ENCODE assay signal across 8 cellular contexts in the genomic region with DNA sequence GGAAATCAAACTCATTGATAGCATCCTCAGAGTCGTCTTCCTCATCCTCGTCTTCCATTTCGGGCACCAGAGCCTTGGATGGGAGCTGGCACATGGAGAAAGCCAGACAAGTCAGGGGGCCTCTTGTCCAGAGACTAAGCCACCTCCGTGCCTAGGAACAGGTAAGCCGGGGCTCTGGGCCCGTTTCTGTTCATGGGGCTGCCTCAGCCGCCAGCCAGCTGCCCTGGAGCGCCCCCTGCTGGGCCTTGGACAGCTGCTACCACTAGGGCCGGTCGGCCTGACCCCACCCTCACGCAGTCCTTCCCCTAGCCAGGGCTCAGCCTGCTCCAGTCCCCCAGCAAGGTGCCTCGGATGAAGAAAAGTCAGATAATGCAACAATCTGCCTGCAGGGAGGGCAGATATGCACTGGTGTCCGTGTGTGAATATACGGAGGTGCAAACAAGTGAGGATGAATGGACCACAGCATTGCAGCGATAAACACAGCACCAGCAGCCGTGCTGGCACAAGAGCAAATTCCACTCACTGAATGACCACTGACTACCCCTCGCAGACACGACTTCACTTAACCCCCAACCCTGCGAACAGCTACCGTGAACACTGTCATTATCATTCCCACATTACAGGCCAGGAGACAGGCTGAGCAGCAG. TPM values are rescaled to one million over a fixed set of nuclear protein-coding genes. Genes with fewer than 3 reads are reported as not detected.
DNase-seq lines count a peak whose midpoint lies in the region; ATAC-seq and TF ChIP-seq lines count a peak whose summit lies in the region.

No MANE protein-coding gene starts in this region.

- POLR2A ChIA-PET in SK-N-SH (lab: Yijun Ruan, JAX), result interaction anchor here (0.6 to 1.4 kb wide), 3 partner anchors 15 to 54 kb away, joined by 3 to 5 read pairs (median 3); no protein-coding TSS in a partner anchor

- peaks cover 12% of the 10 kb centered on the region for H3F3A ChIP-seq in SK-N-SH (replicated peaks; ENCODE audit: insufficient read depth)

- H3K27ac ChIP-seq in SK-N-SH (ENCODE audit: low read depth in 2 of 2, low read length in 1 of 2), result no peak overlapping the region; a peak in 1 of 4 replicates
- peak overlapping the region; percentile 27 to 51 (median 40) for H3K27ac ChIP-seq in sigmoid colon

- H3K9me3 ChIP-seq in SK-N-SH, result no peaks in the 10 kb centered on the region
- H3K9me3 ChIP-seq in sigmoid colon, result no peaks in the 10 kb centered on the region

- ATAC-seq in activated naive CD4-positive, alpha-beta T cell treated with anti-CD3 and anti-CD28 coated beads, Interleukin-2, amount 50 U/mL, for 72 hours, result peak; percentile 83 to 87
- no peak for ATAC-seq in HG02885 (IDR thresholded peaks at IDR 0.05; ENCODE audit: poor library complexity, unreplicated experiment)

- DNase-seq in AG20443 (ENCODE audit: low spot score) (peak; percentile 91), HCEC 1CT (peak; percentile 39), SK-N-SH (peak; percentile 95), cardiac septum (ENCODE audit: low spot score) (peak; percentile 92), sigmoid colon (peak; percentile 87), NCI-H1048 (lab: John Stamatoyannopoulos, UW) (no peak)
- DNase-seq in activated naive CD4-positive, alpha-beta T cell treated with anti-CD3 and anti-CD28 coated beads, Interleukin-2, amount 50 U/mL, for 72 hours (ENCODE audit: low spot score in 2 of 2), result peak; percentile 73 to 90

- H3K36me3 ChIP-seq in SK-N-SH (replicated peaks in 1 of 2; ENCODE audit: control insufficient read depth in 1 of 2, insufficient read depth in 2 of 2, low read length in 1 of 2) (peaks cover 23 to 86% of the 10 kb centered on the region in 2 experiments), sigmoid colon (peaks cover 59 to 97% (median 84%) of the 10 kb centered on the region in 4 donors)

- H3K4me3 ChIP-seq in SK-N-SH (ENCODE audit: low read depth in 2 of 2, low read length in 1 of 2), result no peak overlapping the region; a peak in 1 of 4 replicates
- no peak overlapping the region for H3K4me3 ChIP-seq in sigmoid colon

- no peak for TF ChIP-seq POLR2A in sigmoid colon (IDR thresholded peaks at IDR 0.05)

- H3K9ac ChIP-seq in SK-N-SH, result no peak overlapping the region

- peak; percentile 74 for TF ChIP-seq RAD21 in SK-N-SH (IDR thresholded peaks at IDR 0.05; ENCODE audit: low read length)

- no peaks in the 10 kb centered on the region for H3K9me2 ChIP-seq in SK-N-SH

- CTCF ChIA-PET in SK-N-SH (lab: Yijun Ruan, JAX), result interaction anchor here (0.5 to 3.8 kb wide), 35 partner anchors 9 to 1230 kb away, joined by 3 to 58 read pairs (median 4); partner anchors contain the start of genes DACT3, FKRP, PPM1N and PRKD2

- 52% methylated on average over 16 of the region's 20 CpGs for WGBS in SK-N-SH (ENCODE audit: low lambda C conversion rate)
- 44 to 46% methylated on average over 20 of the region's 20 CpGs for WGBS in sigmoid colon, 2 donors

- no peaks in the 10 kb centered on the region for H3K27me3 ChIP-seq in SK-N-SH (ENCODE audit: insufficient read depth)
- no peaks in the 10 kb centered on the region for H3K27me3 ChIP-seq in sigmoid colon

- no peak overlapping the region for H3K4me2 ChIP-seq in SK-N-SH

- TF ChIP-seq EP300 in SK-N-SH (IDR thresholded peaks at IDR 0.05; ENCODE audit: borderline replicate concordance in 1 of 2, low read depth in 1 of 2, low read length in 1 of 2), result no peak
- no peak for TF ChIP-seq EP300 in sigmoid colon (IDR thresholded peaks at IDR 0.05)

- H3K27ac Mint-ChIP-seq in activated naive CD4-positive, alpha-beta T cell treated with anti-CD3 and anti-CD28 coated beads, Interleukin-2, amount 50 U/mL, for 72 hours, result peak overlapping the region in 1 of 2 donors; percentile 91

- intact Hi-C loops in cardiac septum (cut with DNase I), result loop anchor here (1.0 kb wide), 1 partner anchor 25 kb away; no protein-coding TSS in a partner anchor
- intact Hi-C loops in sigmoid colon (cut with DNase I), result loop anchor here (1.0 kb wide), 1 partner anchor 25 kb away; no protein-coding TSS in a partner anchor

- H3K4me1 ChIP-seq in SK-N-SH (ENCODE audit: control insufficient read depth in 1 of 2, insufficient read depth in 2 of 2, low read depth in 1 of 2, low read length in 1 of 2) (peaks cover 3 to 10% of the 10 kb centered on the region in 2 experiments; a peak in 2 of 4 replicates), sigmoid colon (peaks cover 0 to 19% (median 13%) of the 10 kb centered on the region in 4 donors)

- H3K79me2 ChIP-seq in SK-N-SH (ENCODE audit: insufficient read depth), result peaks cover 41% of the 10 kb centered on the region

- peaks cover 61% of the 10 kb centered on the region for H4K20me1 ChIP-seq in SK-N-SH (ENCODE audit: insufficient read depth)

- TF ChIP-seq CTCF in SK-N-SH (IDR thresholded peaks at IDR 0.05) (peak; percentile 94), sigmoid colon (IDR thresholded peaks at IDR 0.05) (peak; percentile 73 to 90 (median 88))

- H3K9me3 Mint-ChIP-seq in activated naive CD4-positive, alpha-beta T cell treated with anti-CD3 and anti-CD28 coated beads, Interleukin-2, amount 50 U/mL, for 72 hours, result no peaks in the 10 kb centered on the region

- peaks cover 0 to 9% of the 10 kb centered on the region in 2 donors for H3K36me3 Mint-ChIP-seq in activated naive CD4-positive, alpha-beta T cell treated with anti-CD3 and anti-CD28 coated beads, Interleukin-2, amount 50 U/mL, for 72 hours

- H2AFZ ChIP-seq in SK-N-SH (ENCODE audit: low read depth), result no peak overlapping the region

TF ChIP-seq in SK-N-SH, 30 proteins besides CTCF, POLR2A, EP300 and RAD21:
- no peak for TF ChIP-seq FOXJ3 (CRISPR knock-in tag; IDR thresholded peaks at IDR 0.05)
- peak; percentile 51 for TF ChIP-seq SMC3 (IDR thresholded peaks at IDR 0.05; ENCODE audit: low read depth, low read length)

RNA-seq across cellular contexts. Expression of gene PRKD2, which starts 11.9 kb away (rescaled TPM):
- polyA plus RNA-seq in SK-N-SH (2012; rRNA removed) (14.1 and 21.4 TPM in 2 replicates), sigmoid colon (10 to 100 TPM; 18.6 to 51.7 (median 32.6) TPM)
- polyA plus RNA-seq in SK-N-SH (2012; cell fraction: cytosol; rRNA removed), result 12.2 and 20.2 TPM in 2 replicates
- 47.3 and 60.3 TPM in 2 replicates for polyA plus RNA-seq in SK-N-SH (2012; cell fraction: nucleus; rRNA removed)
- total RNA-seq in activated naive CD4-positive, alpha-beta T cell treated with anti-CD3 and anti-CD28 coated beads, Interleukin-2, amount 50 U/mL, for 72 hours, result 100 to 1,000 TPM in 1 of 2 donors, 10 to 100 TPM in 1; 76.8 to 129 TPM
- total RNA-seq in cardiac septum (13.3 TPM), sigmoid colon (10 to 100 TPM; 14.7 to 33.8 (median 16.7) TPM)

RNA-seq across cellular contexts. Expression of gene FKRP, which starts 17.0 kb away (rescaled TPM):
- polyA plus RNA-seq in SK-N-SH (2012; rRNA removed) (30.4 and 37.3 TPM in 2 replicates), sigmoid colon (10 to 100 TPM in 1 of 3 donors, 1 to 10 TPM in 2; 1.4 to 11.9 (median 3.6) TPM)
- 17.3 and 24.0 TPM in 2 replicates for polyA plus RNA-seq in SK-N-SH (2012; cell fraction: cytosol; rRNA removed)
- polyA plus RNA-seq in SK-N-SH (2012; cell fraction: nucleus; rRNA removed), result 89.1 and 93.7 TPM in 2 replicates
- total RNA-seq in activated naive CD4-positive, alpha-beta T cell treated with anti-CD3 and anti-CD28 coated beads, Interleukin-2, amount 50 U/mL, for 72 hours, result 1 to 10 TPM; 2.8 to 9.7 TPM
- total RNA-seq in cardiac septum (24.2 TPM), sigmoid colon (10 to 100 TPM; 15.0 to 31.0 (median 15.7) TPM)

RNA-seq across cellular contexts. Expression of gene STRN4, which starts 17.4 kb away (rescaled TPM):
- polyA plus RNA-seq in SK-N-SH (2012; rRNA removed) (73.1 and 92.8 TPM in 2 replicates), sigmoid colon (10 to 100 TPM; 45.0 to 63.4 (median 51.8) TPM)
- 53.2 and 65.2 TPM in 2 replicates for polyA plus RNA-seq in SK-N-SH (2012; cell fraction: cytosol; rRNA removed)
- 174 and 181 TPM in 2 replicates for polyA plus RNA-seq in SK-N-SH (2012; cell fraction: nucleus; rRNA removed)
- total RNA-seq in activated naive CD4-positive, alpha-beta T cell treated with anti-CD3 and anti-CD28 coated beads, Interleukin-2, amount 50 U/mL, for 72 hours, result 100 to 1,000 TPM in 1 of 2 donors, 10 to 100 TPM in 1; 67.3 to 117 TPM
- total RNA-seq in cardiac septum (54.2 TPM), sigmoid colon (10 to 100 TPM; 42.5 to 62.6 (median 49.7) TPM)

RNA-seq across cellular contexts. Expression of gene SLC1A5, which starts 59.6 kb away (rescaled TPM):
- polyA plus RNA-seq in SK-N-SH (2012; rRNA removed), result 76.7 and 80.4 TPM in 2 replicates
- polyA plus RNA-seq in SK-N-SH (2012; cell fraction: cytosol; rRNA removed), result 38.6 and 52.9 TPM in 2 replicates
- polyA plus RNA-seq in SK-N-SH (2012; cell fraction: nucleus; rRNA removed), result 59.2 and 69.9 TPM in 2 replicates
- 100 to 1,000 TPM in 1 of 2 donors, 10 to 100 TPM in 1; 99.3 to 159 TPM for total RNA-seq in activated naive CD4-positive, alpha-beta T cell treated with anti-CD3 and anti-CD28 coated beads, Interleukin-2, amount 50 U/mL, for 72 hours
- total RNA-seq in cardiac septum, result 6.8 TPM
- total RNA-seq in sigmoid colon, result 10 to 100 TPM; 21.8 to 28.8 (median 24.8) TPM
- polyA plus RNA-seq in sigmoid colon, result 100 to 1,000 TPM in 1 of 3 donors, 10 to 100 TPM in 2; 24.7 to 122 (median 30.6) TPM

Comparison
In these comparisons a context has a peak if more than half of its experiments do, and no peak if none do; other contexts are left out.
1. H3K27ac ChIP-seq: peak in sigmoid colon (4 of 4); none in SK-N-SH (0 of 2).